In genomic region chr5:151829370-151829769, GRCh38 we compare ENCODE assay signal across 34 cellular contexts.
"Had no signal": no experiment of that assay in that cellular context is flagged by ENCODE, and none has a peak within 500 bp of the region (broad histone marks: within the 10 kb centered on the region; RNA-seq: fewer than 3 reads in every experiment).

No MANE protein-coding gene starts in this region.

- H3K27me3 ChIP-seq: MG63 had no signal

- DNase-seq: Karpas-422, Kasumi-1, MG63, MM.1S, MV-4-11, NCI-H1048, NCI-H1092, NCI-H1092 treated with DMSO at 0.1 percent for 48 hours, NCI-H1105, NCI-H1105 treated with DMSO at 0.1 percent for 48 hours, NCI-H1417, NCI-H1417 treated with DMSO at 0.1 percent for 48 hours, NCI-H1436, NCI-H1436 treated with DMSO at 0.1 percent for 48 hours, NCI-H146, NCI-H1694, NCI-H1694 treated with DMSO at 0.1 percent for 48 hours, NCI-H187, NCI-H187 treated with DMSO at 0.1 percent for 48 hours, NCI-H1930, NCI-H2029, NCI-H2029 treated with DMSO at 0.1 percent for 48 hours, NCI-H2081, NCI-H2081 treated with DMSO at 0.1 percent for 48 hours, NCI-H2107, NCI-H2171, NCI-H2171 treated with DMSO at 0.1 percent for 48 hours, NCI-H2227 treated with DMSO at 0.1 percent for 48 hours, NCI-H226, NCI-H345, NCI-H446, NCI-H446 treated with DMSO at 0.1 percent for 48 hours, NCI-H510A, NCI-H510A treated with DMSO at 0.1 percent for 48 hours had no signal

- H3K4me3 ChIP-seq: MG63 had no signal
